In genomic region chr10:124223711-124224085, GRCh38 we compare ENCODE assay signal across 22 cellular contexts.
A peak's percentile ranks its signal among the peaks of the same experiment; 100 is the strongest.
DNase-seq lines count a peak whose midpoint lies in the region; ATAC-seq and TF ChIP-seq lines count a peak whose summit lies in the region.
"Had no signal": no experiment of that assay in that cellular context is flagged by ENCODE, and none has a peak within 500 bp of the region (broad histone marks: within the 10 kb centered on the region; RNA-seq: fewer than 3 reads in every experiment).

No MANE protein-coding gene starts in this region.

- H3K9me3 Mint-ChIP-seq in GM23338, result peaks cover 28% of the 10 kb centered on the region

- no peak for ATAC-seq in GM23338
- ATAC-seq in aorta (ENCODE audit: low FRiP score), result no peak
- ATAC-seq: PC-3, SK-N-SH treated with all-trans-retinoic acid at 6 μM for 48 hours had no signal

- intact Hi-C loops in aorta (cut with DNase I), result loop anchor here (5.0 to 10.0 kb wide), 3 partner anchors 66 to 199 kb away; partner anchors contain the start of gene CHST15 (in 1 of the 2)

- H3K36me3 ChIP-seq in GM23338 (ENCODE audit: insufficient read depth), result no peaks in the 10 kb centered on the region
- H3K36me3 ChIP-seq in neuronal stem cell (replicated peaks in 1 of 2; ENCODE audit: control insufficient read depth in 2 of 2, insufficient read depth in 2 of 2, low read length in 2 of 2), result no peaks in the 10 kb centered on the region
- no peaks in the 10 kb centered on the region for H3K36me3 ChIP-seq in aorta (ENCODE audit: control insufficient read depth in 1 of 2, insufficient read depth in 2 of 2, low read length in 1 of 2)
- H3K36me3 ChIP-seq: SJCRH30 had no signal

- H3K27me3 ChIP-seq in GM23338 (ENCODE audit: insufficient read depth) (no peaks in the 10 kb centered on the region), neuronal stem cell (ENCODE audit: control insufficient read depth in 3 of 3, insufficient read depth in 3 of 3, low read depth in 1 of 3, low read length in 3 of 3) (peaks cover 0 to 2% (median 0%) of the 10 kb centered on the region in 3 experiments), aorta (ENCODE audit: control insufficient read depth in 1 of 2, insufficient read depth in 2 of 2, low read length in 1 of 2) (no peaks in the 10 kb centered on the region)
- H3K27me3 ChIP-seq: SJCRH30 had no signal

- no peak overlapping the region for H3K18ac ChIP-seq in neuronal stem cell (ENCODE audit: low read length)

- no peaks in the 10 kb centered on the region for H4K20me1 ChIP-seq in GM23338 (replicated peaks; ENCODE audit: insufficient read depth)

- H3K9me3 ChIP-seq in neuronal stem cell (replicated peaks in 1 of 2; ENCODE audit: control insufficient read depth in 2 of 2, insufficient read depth in 1 of 2, low read depth in 1 of 2, low read length in 2 of 2), result peaks cover 0 to 2% of the 10 kb centered on the region in 2 donors
- H3K9me3 ChIP-seq in aorta (ENCODE audit: control insufficient read depth, low read length), result no peaks in the 10 kb centered on the region
- H3K9me3 ChIP-seq: SJCRH30 had no signal

- H2BK12ac ChIP-seq in neuronal stem cell (ENCODE audit: low read length), result no peak overlapping the region

- H3K79me1 ChIP-seq in neuronal stem cell (ENCODE audit: low read depth, low read length), result no peaks in the 10 kb centered on the region

- peaks cover 14% of the 10 kb centered on the region for H3K4me1 Mint-ChIP-seq in GM23338

- H4K8ac ChIP-seq in neuronal stem cell (ENCODE audit: low read depth, low read length), result no peak overlapping the region

- no CpG with 5 or more reads among the region's 6 CpGs for WGBS in neuronal stem cell (ENCODE audit: extremely low coverage in 2 of 2, insufficient read length in 2 of 2, insufficient replicate concordance in 1 of 2), 2 donors
- 93 to 95% methylated on average over 6 of the region's 6 CpGs for WGBS in aorta, 2 donors

- no peak overlapping the region for H2BK15ac ChIP-seq in neuronal stem cell (ENCODE audit: low read length)

- H3K4me2 ChIP-seq in GM23338, result no peak overlapping the region
- H3K4me2 ChIP-seq in neuronal stem cell (ENCODE audit: insufficient read depth, low read length, poor library complexity, severe bottlenecking), result no peak overlapping the region

- H2AFZ ChIP-seq in GM23338, result no peak overlapping the region
- no peak overlapping the region for H2AFZ ChIP-seq in neuronal stem cell (ENCODE audit: low read length)

- H2BK120ac ChIP-seq in neuronal stem cell (ENCODE audit: low read depth, low read length), result no peak overlapping the region

- no peak overlapping the region for H2AK5ac ChIP-seq in neuronal stem cell (ENCODE audit: low read depth, low read length)

- no peak overlapping the region for H3K4me3 Mint-ChIP-seq in GM23338

- H3K4ac ChIP-seq in neuronal stem cell (ENCODE audit: low read length), result no peak overlapping the region

- H4K91ac ChIP-seq in neuronal stem cell (ENCODE audit: low read depth, low read length, poor library complexity), result no peak overlapping the region

- H3K14ac ChIP-seq in neuronal stem cell (ENCODE audit: low read length), result peak overlapping the region; percentile 57

- H3K27ac Mint-ChIP-seq in GM23338, result 0 out of 2 replicates have a peak overlapping the region, but pooled peaks have one; percentile 35

- no peaks in the 10 kb centered on the region for H3F3A ChIP-seq in GM23338 (replicated peaks; ENCODE audit: low read depth)

- peaks cover 20% of the 10 kb centered on the region for H3K27me3 Mint-ChIP-seq in GM23338 (ENCODE audit: insufficient read depth, low read depth, poor library complexity)

- H3K4me3 ChIP-seq in GM23338, result no peak overlapping the region
- no peak overlapping the region for H3K4me3 ChIP-seq in neuronal stem cell (ENCODE audit: low read length in 2 of 2)
- H3K4me3 ChIP-seq in aorta (ENCODE audit: low read length in 2 of 2), result no peak overlapping the region
- H3K4me3 ChIP-seq: SJCRH30 had no signal

- H3K4me1 ChIP-seq in GM23338 (ENCODE audit: insufficient read depth), result peaks cover 13% of the 10 kb centered on the region
- H3K4me1 ChIP-seq in neuronal stem cell (ENCODE audit: control insufficient read depth in 2 of 2, insufficient read depth in 1 of 2, low read depth in 1 of 2, low read length in 2 of 2), result peaks cover 0 to 5% of the 10 kb centered on the region in 2 donors
- peaks cover 0 to 9% of the 10 kb centered on the region in 2 donors for H3K4me1 ChIP-seq in aorta (ENCODE audit: control insufficient read depth in 1 of 2, insufficient read depth in 2 of 2, low read length in 2 of 2)

- H3K9me2 ChIP-seq in GM23338 (ENCODE audit: insufficient read depth), result 0 out of 2 replicates have a peak, but pooled peaks cover 3% of the 10 kb centered on the region

- DNase-seq in GM23338 (ENCODE audit: low spot score), result no peak
- DNase-seq in neuronal stem cell (ENCODE audit: low spot score), result no peak
- peak in 1 of 2 donors; percentile 33 for DNase-seq in aorta
- no peak for DNase-seq in LoVo (ENCODE audit: low spot score)
- no peak for DNase-seq in NCI-H146 treated with DMSO at 0.1 percent for 48 hours (lab: John Stamatoyannopoulos, UW; ENCODE audit: unreplicated experiment)
- no peak for DNase-seq in Ammon's horn (ENCODE audit: low spot score)
- DNase-seq: AML-193; DMS153; DND-41; NCI-H1092; NCI-H1417 treated with DMSO at 0.1 percent for 48 hours; NCI-H187; NCI-H446; NCI-H524 treated with DMSO at 0.1 percent for 48 hours; NCI-H82; NK-92 treated with Interleukin-12 subunit alpha and Interleukin-12 subunit beta, amount 100 ng/mL, for 24 hours; PC-3; SJCRH30 had no signal

- H3K36me3 Mint-ChIP-seq in GM23338 (ENCODE audit: low read depth), result no peaks in the 10 kb centered on the region; the same call in 2 of the 3 replicates

- no peak overlapping the region for H3K23ac ChIP-seq in neuronal stem cell (ENCODE audit: low read depth, low read length, poor library complexity)

- H2BK5ac ChIP-seq in neuronal stem cell (ENCODE audit: low read length), result no peak overlapping the region

- H3K79me2 ChIP-seq in GM23338 (replicated peaks; ENCODE audit: insufficient read depth), result no peaks in the 10 kb centered on the region

- H3K27ac ChIP-seq in GM23338 (ENCODE audit: low read depth) (no peak overlapping the region), cingulate gyrus (ENCODE audit: low read depth, low read length) (peak overlapping the region; percentile 43), neuronal stem cell (replicated peaks; ENCODE audit: low read length) (no peak overlapping the region), aorta (ENCODE audit: low read depth in 1 of 2, low read length in 2 of 2) (peak overlapping the region; percentile 10 to 32)
- H3K27ac ChIP-seq: C4-2B, HL-60, SJCRH30 had no signal

- H3K9ac ChIP-seq in neuronal stem cell (ENCODE audit: low read depth, low read length, poor library complexity), result no peak overlapping the region

- no peak for TF ChIP-seq CTCF in GM23338 (conservative IDR thresholded peaks at IDR 0.05; ENCODE audit: low read depth in 2 of 2)

TF ChIP-seq in GM23338, 12 proteins besides CTCF, POLR2A, EP300 and RAD21 (continues in another document):
- TF ChIP-seq, protein P1, sequence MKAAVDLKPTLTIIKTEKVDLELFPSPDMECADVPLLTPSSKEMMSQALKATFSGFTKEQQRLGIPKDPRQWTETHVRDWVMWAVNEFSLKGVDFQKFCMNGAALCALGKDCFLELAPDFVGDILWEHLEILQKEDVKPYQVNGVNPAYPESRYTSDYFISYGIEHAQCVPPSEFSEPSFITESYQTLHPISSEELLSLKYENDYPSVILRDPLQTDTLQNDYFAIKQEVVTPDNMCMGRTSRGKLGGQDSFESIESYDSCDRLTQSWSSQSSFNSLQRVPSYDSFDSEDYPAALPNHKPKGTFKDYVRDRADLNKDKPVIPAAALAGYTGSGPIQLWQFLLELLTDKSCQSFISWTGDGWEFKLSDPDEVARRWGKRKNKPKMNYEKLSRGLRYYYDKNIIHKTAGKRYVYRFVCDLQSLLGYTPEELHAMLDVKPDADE (IDR thresholded peaks at IDR 0.05), result no peak
- TF ChIP-seq JUNB (IDR thresholded peaks at IDR 0.05; ENCODE audit: unreplicated experiment), result no peak
- no peak for TF ChIP-seq EZH2phosphoT487 (IDR thresholded peaks at IDR 0.05; ENCODE audit: unreplicated experiment)
- TF ChIP-seq CREB1 (CRISPR knock-in tag; IDR thresholded peaks at IDR 0.05; ENCODE audit: low read depth), result no peak
- no peak for TF ChIP-seq ZNF331 (CRISPR knock-in tag; IDR thresholded peaks at IDR 0.05; ENCODE audit: low read depth)
- no peak for TF ChIP-seq POLR2AphosphoS5 (IDR thresholded peaks at IDR 0.05; ENCODE audit: low read depth)
- no peak for TF ChIP-seq STAT1 (IDR thresholded peaks at IDR 0.05; ENCODE audit: unreplicated experiment)
- no peak for TF ChIP-seq ZNF114 (CRISPR knock-in tag; IDR thresholded peaks at IDR 0.05)
- TF ChIP-seq, protein P2, sequence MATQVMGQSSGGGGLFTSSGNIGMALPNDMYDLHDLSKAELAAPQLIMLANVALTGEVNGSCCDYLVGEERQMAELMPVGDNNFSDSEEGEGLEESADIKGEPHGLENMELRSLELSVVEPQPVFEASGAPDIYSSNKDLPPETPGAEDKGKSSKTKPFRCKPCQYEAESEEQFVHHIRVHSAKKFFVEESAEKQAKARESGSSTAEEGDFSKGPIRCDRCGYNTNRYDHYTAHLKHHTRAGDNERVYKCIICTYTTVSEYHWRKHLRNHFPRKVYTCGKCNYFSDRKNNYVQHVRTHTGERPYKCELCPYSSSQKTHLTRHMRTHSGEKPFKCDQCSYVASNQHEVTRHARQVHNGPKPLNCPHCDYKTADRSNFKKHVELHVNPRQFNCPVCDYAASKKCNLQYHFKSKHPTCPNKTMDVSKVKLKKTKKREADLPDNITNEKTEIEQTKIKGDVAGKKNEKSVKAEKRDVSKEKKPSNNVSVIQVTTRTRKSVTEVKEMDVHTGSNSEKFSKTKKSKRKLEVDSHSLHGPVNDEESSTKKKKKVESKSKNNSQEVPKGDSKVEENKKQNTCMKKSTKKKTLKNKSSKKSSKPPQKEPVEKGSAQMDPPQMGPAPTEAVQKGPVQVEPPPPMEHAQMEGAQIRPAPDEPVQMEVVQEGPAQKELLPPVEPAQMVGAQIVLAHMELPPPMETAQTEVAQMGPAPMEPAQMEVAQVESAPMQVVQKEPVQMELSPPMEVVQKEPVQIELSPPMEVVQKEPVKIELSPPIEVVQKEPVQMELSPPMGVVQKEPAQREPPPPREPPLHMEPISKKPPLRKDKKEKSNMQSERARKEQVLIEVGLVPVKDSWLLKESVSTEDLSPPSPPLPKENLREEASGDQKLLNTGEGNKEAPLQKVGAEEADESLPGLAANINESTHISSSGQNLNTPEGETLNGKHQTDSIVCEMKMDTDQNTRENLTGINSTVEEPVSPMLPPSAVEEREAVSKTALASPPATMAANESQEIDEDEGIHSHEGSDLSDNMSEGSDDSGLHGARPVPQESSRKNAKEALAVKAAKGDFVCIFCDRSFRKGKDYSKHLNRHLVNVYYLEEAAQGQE (IDR thresholded peaks at IDR 0.05; ENCODE audit: unreplicated experiment), result no peak
- no peak for TF ChIP-seq NANOG (IDR thresholded peaks at IDR 0.05; ENCODE audit: borderline replicate concordance)
- TF ChIP-seq EZH2 (IDR thresholded peaks at IDR 0.05; ENCODE audit: low read depth, unreplicated experiment), result no peak

Comparison
In these comparisons a context has a peak if more than half of its experiments do, and no peak if none do; other contexts are left out.
1. H3K27ac ChIP-seq: peak in cingulate gyrus (single experiment) and aorta (2 of 2); none in GM23338 (single experiment) and neuronal stem cell (single experiment).